8 cellular contexts compared by ENCODE assay signal in the genomic region with DNA sequence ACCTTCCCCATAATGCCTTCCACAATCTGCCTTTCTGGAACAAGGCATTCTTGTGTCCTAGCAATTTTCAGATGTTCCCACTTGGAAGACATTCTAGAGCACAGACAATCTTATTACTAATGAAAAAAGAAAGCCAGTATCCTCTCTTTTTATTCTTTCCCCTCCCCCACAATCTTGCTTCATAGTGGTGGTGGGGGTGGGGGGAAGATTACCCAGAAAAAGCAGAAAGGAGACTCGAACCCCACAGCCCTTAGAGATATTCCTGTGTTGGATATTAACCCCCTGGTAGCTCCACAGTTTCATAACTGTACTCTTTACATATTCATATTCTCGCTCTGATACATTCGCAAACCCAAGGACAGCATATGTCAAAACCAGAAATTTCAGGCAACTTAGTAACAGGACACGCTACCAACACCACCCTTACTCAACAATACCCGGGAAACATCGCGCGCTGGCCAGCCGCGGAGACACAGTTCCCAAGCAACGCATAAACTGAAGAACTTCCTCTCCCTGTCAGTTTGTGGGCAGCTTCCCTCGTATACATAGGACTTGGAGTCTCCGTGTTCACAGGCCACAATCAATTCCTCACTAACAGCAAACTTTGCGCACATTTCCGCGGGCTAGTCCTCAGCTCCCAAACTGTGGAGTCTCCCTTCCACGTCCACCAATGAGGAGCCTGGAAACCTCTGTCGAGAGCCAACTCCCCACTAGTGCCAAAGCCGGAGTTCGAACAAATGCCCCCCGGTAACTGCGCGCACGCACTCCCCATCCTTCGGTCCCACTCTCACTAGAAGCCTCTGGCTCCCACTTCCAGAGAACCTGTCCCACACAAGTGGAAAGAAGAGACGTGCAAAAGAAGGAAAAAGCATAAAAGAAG. TPM values are rescaled to one million over a fixed set of nuclear protein-coding genes. Genes with fewer than 3 reads are reported as not detected.
DNase-seq lines count a peak whose midpoint lies in the region; ATAC-seq and TF ChIP-seq lines count a peak whose summit lies in the region.

No MANE protein-coding gene starts in this region.

- intact Hi-C loops in activated T-helper 1 cell treated with anti-CD3 and anti-CD28 coated beads, Interleukin-12 subunit alpha, Interleukin-12 subunit beta, Interleukin-2, Interleukin-4 antibody, amounts not matched to agents 30 ng/mL and 10 ng/mL and 1 ng/mL, durations not matched to agents 14 hours and 24 hours and 36 hours (cut with micrococcal nuclease), result loop anchor here (1.0 to 10.0 kb wide), 8 partner anchors 10 to 1293 kb away; a partner anchor contains a TSS

- H3K9me3 Mint-ChIP-seq in activated T-helper 1 cell treated with anti-CD3 and anti-CD28 coated beads, Interleukin-12 subunit alpha, Interleukin-12 subunit beta, Interleukin-2, Interleukin-4 antibody, amounts not matched to agents 30 ng/mL and 10 ng/mL and 1 ng/mL, durations not matched to agents 14 hours and 24 hours and 36 hours, result no peaks in the 10 kb centered on the region
- no peaks in the 10 kb centered on the region for H3K9me3 Mint-ChIP-seq in nephron progenitor cell

- H3K4me3 ChIP-seq in foreskin fibroblast (ENCODE audit: low read depth in 1 of 2, low read length in 2 of 2), result peak overlapping the region; percentile 57 to 63

- ATAC-seq in GM21528 (IDR thresholded peaks at IDR 0.05; ENCODE audit: low FRiP score, unreplicated experiment) (peak; percentile 1), HG03469 (IDR thresholded peaks at IDR 0.05; ENCODE audit: unreplicated experiment) (no peak), HG03108 (IDR thresholded peaks at IDR 0.05; ENCODE audit: unreplicated experiment) (no peak)

- peaks cover 15% of the 10 kb centered on the region for H3K27me3 Mint-ChIP-seq in activated T-helper 1 cell treated with anti-CD3 and anti-CD28 coated beads, Interleukin-12 subunit alpha, Interleukin-12 subunit beta, Interleukin-2, Interleukin-4 antibody, amounts not matched to agents 30 ng/mL and 10 ng/mL and 1 ng/mL, durations not matched to agents 14 hours and 24 hours and 36 hours (ENCODE audit: insufficient read depth)
- H3K27me3 Mint-ChIP-seq in nephron progenitor cell (ENCODE audit: low read depth, poor library complexity), result peaks cover 78% of the 10 kb centered on the region

- TF ChIP-seq CTCF in foreskin fibroblast (IDR thresholded peaks at IDR 0.05; ENCODE audit: low read depth, low read length), result no peak
- TF ChIP-seq CTCF in nephron progenitor cell (IDR thresholded peaks at IDR 0.05), result no peak

- H3K27ac Mint-ChIP-seq in activated T-helper 1 cell treated with anti-CD3 and anti-CD28 coated beads, Interleukin-12 subunit alpha, Interleukin-12 subunit beta, Interleukin-2, Interleukin-4 antibody, amounts not matched to agents 30 ng/mL and 10 ng/mL and 1 ng/mL, durations not matched to agents 14 hours and 24 hours and 36 hours, result peak overlapping the region; percentile 97
- H3K27ac Mint-ChIP-seq in nephron progenitor cell, result no peak overlapping the region

- peak; percentile 96 for DNase-seq in CD1c-positive myeloid dendritic cell (ENCODE audit: extremely low spot score)
- DNase-seq in NCI-H524 (lab: John Stamatoyannopoulos, UW), result peak; percentile 50 to 55
- DNase-seq in activated T-helper 1 cell treated with anti-CD3 and anti-CD28 coated beads, Interleukin-12 subunit alpha, Interleukin-12 subunit beta, Interleukin-2, Interleukin-4 antibody, amounts not matched to agents 30 ng/mL and 10 ng/mL and 1 ng/mL, durations not matched to agents 14 hours and 24 hours and 36 hours (ENCODE audit: low spot score), result peak; percentile 23
- DNase-seq in foreskin fibroblast, result peak; percentile 73 to 87
- peak; percentile 40 for DNase-seq in nephron progenitor cell

- H3K36me3 Mint-ChIP-seq in activated T-helper 1 cell treated with anti-CD3 and anti-CD28 coated beads, Interleukin-12 subunit alpha, Interleukin-12 subunit beta, Interleukin-2, Interleukin-4 antibody, amounts not matched to agents 30 ng/mL and 10 ng/mL and 1 ng/mL, durations not matched to agents 14 hours and 24 hours and 36 hours (ENCODE audit: low read depth), result peaks cover 37% of the 10 kb centered on the region
- no peaks in the 10 kb centered on the region for H3K36me3 Mint-ChIP-seq in nephron progenitor cell (ENCODE audit: low read depth)

- H3K4me3 Mint-ChIP-seq in activated T-helper 1 cell treated with anti-CD3 and anti-CD28 coated beads, Interleukin-12 subunit alpha, Interleukin-12 subunit beta, Interleukin-2, Interleukin-4 antibody, amounts not matched to agents 30 ng/mL and 10 ng/mL and 1 ng/mL, durations not matched to agents 14 hours and 24 hours and 36 hours, result peak overlapping the region; percentile 91
- H3K4me3 Mint-ChIP-seq in nephron progenitor cell, result peak overlapping the region; percentile 89

- peaks cover 74% of the 10 kb centered on the region for H3K4me1 Mint-ChIP-seq in activated T-helper 1 cell treated with anti-CD3 and anti-CD28 coated beads, Interleukin-12 subunit alpha, Interleukin-12 subunit beta, Interleukin-2, Interleukin-4 antibody, amounts not matched to agents 30 ng/mL and 10 ng/mL and 1 ng/mL, durations not matched to agents 14 hours and 24 hours and 36 hours (ENCODE audit: low read depth)
- H3K4me1 Mint-ChIP-seq in nephron progenitor cell, result peaks cover 39% of the 10 kb centered on the region

RNA-seq across cellular contexts. Expression of a gene that starts 0.7 kb away (rescaled TPM):
- 20.5 and 21.9 TPM in 2 replicates for total RNA-seq in activated T-helper 1 cell treated with anti-CD3 and anti-CD28 coated beads, Interleukin-12 subunit alpha, Interleukin-12 subunit beta, Interleukin-2, Interleukin-4 antibody, amounts not matched to agents 30 ng/mL and 10 ng/mL and 1 ng/mL, durations not matched to agents 14 hours and 24 hours and 36 hours

Comparison
In these comparisons a context has a peak if more than half of its experiments do, and no peak if none do; other contexts are left out.
1. DNase-seq: peak in every context shown above with its lines; median percentile 96 in CD1c-positive myeloid dendritic cell; 80 in foreskin fibroblast; 52 in NCI-H524; 40 in nephron progenitor cell; 23 in activated T-helper 1 cell treated with anti-CD3 and anti-CD28 coated beads, Interleukin-12 subunit alpha, Interleukin-12 subunit beta, Interleukin-2, Interleukin-4 antibody, amounts not matched to agents 30 ng/mL and 10 ng/mL and 1 ng/mL, durations not matched to agents 14 hours and 24 hours and 36 hours.